Comparison of ENCODE assay signal across 13 cellular contexts in the genomic region with DNA sequence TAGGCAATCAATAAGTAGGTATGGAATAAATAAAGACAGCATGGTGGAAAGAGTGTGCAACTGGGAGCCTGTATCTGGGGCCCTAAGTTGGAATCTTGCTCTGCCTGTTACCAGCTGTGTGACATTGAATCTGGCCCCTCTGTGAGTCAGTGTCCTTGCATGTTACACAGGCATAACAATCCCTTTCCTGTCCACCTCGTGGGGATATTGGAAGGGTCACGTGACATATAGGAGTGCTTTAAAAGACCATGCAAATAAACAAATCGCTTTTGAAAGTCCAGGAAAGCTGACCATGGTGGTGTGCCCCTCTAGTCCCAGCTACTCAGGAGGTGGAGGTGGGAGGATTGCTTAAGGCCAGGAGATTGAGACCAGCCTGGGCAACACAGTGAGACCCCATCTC. TPM values are rescaled to one million over a fixed set of nuclear protein-coding genes. Genes with fewer than 3 reads are reported as not detected.
A peak's percentile ranks its signal among the peaks of the same experiment; 100 is the strongest.
DNase-seq lines count a peak whose midpoint lies in the region; ATAC-seq, FAIRE-seq and TF ChIP-seq lines count a peak whose summit lies in the region.
"Had no signal": no experiment of that assay in that cellular context is flagged by ENCODE, and none has a peak within 500 bp of the region (broad histone marks: within the 10 kb centered on the region; RNA-seq: fewer than 3 reads in every experiment).

No MANE protein-coding gene starts in this region.

- CTCF ChIA-PET in A549 (lab: Yijun Ruan, JAX) (interaction anchor here (1.1 kb wide), 1 partner anchor 9 kb away, joined by 6 read pairs; no protein-coding TSS in a partner anchor), GM12878 (lab: Yijun Ruan, JAX) (interaction anchor here (3.5 kb wide), 1 partner anchor 179 kb away, joined by 17 read pairs; no protein-coding TSS in a partner anchor)

- TF ChIP-seq EP300 in A549 (IDR thresholded peaks at IDR 0.05) (no peak), Ishikawa (IDR thresholded peaks at IDR 0.05; ENCODE audit: borderline replicate concordance) (no peak), GM12878 (IDR thresholded peaks at IDR 0.05; ENCODE audit: borderline replicate concordance in 1 of 2, control insufficient read depth in 1 of 2, low read depth in 2 of 2, low read length in 2 of 2) (no peak)

- H3K4me2 ChIP-seq in A549 (no peak overlapping the region), GM12878 (ENCODE audit: control insufficient read depth, insufficient read depth) (no peak overlapping the region), mesenchymal stem cell (ENCODE audit: low read length, poor library complexity, severe bottlenecking) (no peak overlapping the region)

- in situ Hi-C loops in GM12878 (cut with MboI) = no loop called here

- H3K36me3 ChIP-seq in GM12878 (ENCODE audit: control insufficient read depth in 2 of 2, insufficient read depth in 2 of 2, low read length in 1 of 2) (no peaks in the 10 kb centered on the region), mesenchymal stem cell (ENCODE audit: control insufficient read depth in 1 of 2, insufficient read depth in 2 of 2, low read depth in 1 of 2, low read length in 2 of 2) (no peaks in the 10 kb centered on the region)

- H2AFZ ChIP-seq in GM12878 (ENCODE audit: control insufficient read depth, low read depth, low read length) (no peak overlapping the region), mesenchymal stem cell (ENCODE audit: low read depth, low read length) (no peak overlapping the region)
- H2AFZ ChIP-seq: GM23248 had no signal

- no TSS peak for BruUV-seq in GM12878 (replicated peaks; lab: Mats Ljungman, UMichigan)

- SMC1A ChIA-PET in GM12878 (lab: Charles Lee; ENCODE audit: uncharacterized antibody, unreplicated experiment) = no interaction called here

- WGBS in A549 (ENCODE audit: missing lambda C conversion rate) = 4% methylated on average over 3 of the region's 3 CpGs
- WGBS in GM12878 (ENCODE audit: insufficient coverage, insufficient replicate concordance, low lambda C conversion rate, missing lambda C conversion rate) = 0% methylated on average over 3 of the region's 3 CpGs
- 14% methylated on average over 3 of the region's 3 CpGs for WGBS in mesenchymal stem cell

- H3K4me1 ChIP-seq in A549 = no peaks in the 10 kb centered on the region
- no peaks in the 10 kb centered on the region for H3K4me1 ChIP-seq in GM12878 (ENCODE audit: control insufficient read depth, insufficient read depth, low read length)
- H3K4me1 ChIP-seq in mesenchymal stem cell (ENCODE audit: control insufficient read depth, insufficient read depth, low read depth, low read length) = peaks cover 6% of the 10 kb centered on the region
- H3K4me1 ChIP-seq: Caco-2 had no signal

- no peak overlapping the region for H4K8ac ChIP-seq in mesenchymal stem cell (ENCODE audit: low read length)

- H3K9me3 ChIP-seq in A549 = peaks cover 4% of the 10 kb centered on the region
- no peaks in the 10 kb centered on the region for H3K9me3 ChIP-seq in GM12878 (replicated peaks; ENCODE audit: control insufficient read depth, insufficient read depth, low read length)
- H3K9me3 ChIP-seq in mesenchymal stem cell (ENCODE audit: control insufficient read depth, low read length) = no peaks in the 10 kb centered on the region
- H3K9me3 ChIP-seq: Caco-2 had no signal

- H3K27me3 ChIP-seq in GM12878 (replicated peaks in 1 of 2; ENCODE audit: control insufficient read depth in 2 of 2, insufficient read depth in 2 of 2, low read length in 1 of 2) = peaks cover 3 to 6% of the 10 kb centered on the region in 2 experiments; a peak in 3 of 4 replicates
- H3K27me3 ChIP-seq in mesenchymal stem cell (ENCODE audit: control insufficient read depth in 1 of 2, insufficient read depth in 1 of 2, low read length in 2 of 2) = peaks cover 14 to 67% of the 10 kb centered on the region in 2 experiments

- H3K4me3 ChIP-seq in A549 = no peak overlapping the region
- no peak overlapping the region for H3K4me3 ChIP-seq in GM12878
- no peak overlapping the region for H3K4me3 ChIP-seq in mesenchymal stem cell (ENCODE audit: insufficient read depth in 1 of 2, low read depth in 1 of 2, low read length in 2 of 2)
- H3K4me3 ChIP-seq: GM23248 had no signal

- H3K23ac ChIP-seq in mesenchymal stem cell (ENCODE audit: low read length in 2 of 2) = no peak overlapping the region

- H3K79me1 ChIP-seq in mesenchymal stem cell (replicated peaks; ENCODE audit: low read length, poor library complexity, severe bottlenecking) = no peaks in the 10 kb centered on the region

- no peak for FAIRE-seq in A549 (lab: Jason Lieb, UNC)
- no peak for FAIRE-seq in GM12878 (lab: Jason Lieb, UNC)
- no peak for FAIRE-seq in HTR-8/SVneo (lab: Jason Lieb, UNC)
- FAIRE-seq: GM18507, H54 had no signal

- TF ChIP-seq RAD21 in A549 (conservative IDR thresholded peaks at IDR 0.05 in 1 of 2, IDR thresholded peaks at IDR 0.05 in 1 of 2) = no peak
- TF ChIP-seq RAD21 in Ishikawa (IDR thresholded peaks at IDR 0.05; ENCODE audit: low read depth) = no peak
- no peak for TF ChIP-seq RAD21 in GM12878 (IDR thresholded peaks at IDR 0.05; ENCODE audit: insufficient read depth, low read depth, low read length)

- intact Hi-C loops in GM12878 (cut with micrococcal nuclease; ENCODE audit: unreplicated experiment) = no loop called here

- no peak overlapping the region for H2AK5ac ChIP-seq in mesenchymal stem cell (ENCODE audit: low read length, severe bottlenecking)

- H3K14ac ChIP-seq in mesenchymal stem cell (ENCODE audit: low read length in 2 of 2) = no peak overlapping the region

- TF ChIP-seq CTCF in A549 (IDR thresholded peaks at IDR 0.05) = no peak
- no peak for TF ChIP-seq CTCF in GM12878 (IDR thresholded peaks at IDR 0.05 in 2 of 3, conservative IDR thresholded peaks at IDR 0.05 in 1 of 3; ENCODE audit: control insufficient read depth in 2 of 3, extremely low read depth in 1 of 3, insufficient read depth in 1 of 3, low read depth in 3 of 3, low read length in 3 of 3)

- ATAC-seq in A549 = no peak
- no peak for ATAC-seq in GM12878
- ATAC-seq: CD8-positive, alpha-beta T cell; HCT116 had no signal

- H3K18ac ChIP-seq in mesenchymal stem cell (ENCODE audit: low read depth in 1 of 2, low read length in 2 of 2) = no peak overlapping the region

- no peak overlapping the region for H4K91ac ChIP-seq in mesenchymal stem cell (ENCODE audit: low read length)

- DNase-seq in A549 (ENCODE audit: low read depth in 1 of 2, low spot score in 1 of 2) (no peak), GM12878 (ENCODE audit: low read depth, low spot score) (no peak), mesenchymal stem cell (peak; percentile 15), HTR-8/SVneo (ENCODE audit: insufficient read length, low spot score) (no peak), SIG-M5 (lab: John Stamatoyannopoulos, UW) (no peak)
- DNase-seq: Caco-2; CD8-positive, alpha-beta T cell had no signal

- H2BK120ac ChIP-seq in mesenchymal stem cell (ENCODE audit: low read depth, low read length) = no peak overlapping the region

- no peak overlapping the region for H2BK5ac ChIP-seq in mesenchymal stem cell (ENCODE audit: low read depth, low read length, poor library complexity, severe bottlenecking)

- H3K4ac ChIP-seq in mesenchymal stem cell (ENCODE audit: low read depth in 1 of 2, low read length in 2 of 2) = no peak overlapping the region

- H3K27ac ChIP-seq in A549 (no peak overlapping the region), GM12878 (ENCODE audit: control insufficient read depth, insufficient read depth) (no peak overlapping the region), mesenchymal stem cell (ENCODE audit: low read length, poor library complexity, severe bottlenecking) (no peak overlapping the region)
- H3K27ac ChIP-seq: GM23248, HL-60 had no signal

- H2BK12ac ChIP-seq in mesenchymal stem cell (ENCODE audit: low read length in 2 of 2) = no peak overlapping the region

- TF ChIP-seq POLR2A in A549 (IDR thresholded peaks at IDR 0.05; ENCODE audit: low read length) (no peak), GM12878 (IDR thresholded peaks at IDR 0.05; ENCODE audit: low read depth, low read length) (no peak)

- no peak overlapping the region for H3K9ac ChIP-seq in GM12878 (ENCODE audit: control insufficient read depth, insufficient read depth, low read length)
- no peak overlapping the region for H3K9ac ChIP-seq in mesenchymal stem cell (ENCODE audit: low read length)
- H3K9ac ChIP-seq: GM23248 had no signal

- no peaks in the 10 kb centered on the region for H4K20me1 ChIP-seq in GM12878 (ENCODE audit: control insufficient read depth, insufficient read depth)

- RAD21 ChIA-PET in GM12878 (lab: Charles Lee; ENCODE audit: unreplicated experiment) = interaction anchor here (0.6 kb wide), 1 partner anchor 150 kb away, joined by 3 read pairs; no protein-coding TSS in a partner anchor

- H2BK15ac ChIP-seq in mesenchymal stem cell (ENCODE audit: low read depth, poor library complexity, severe bottlenecking) = no peak overlapping the region

- H3K79me2 ChIP-seq in GM12878 (ENCODE audit: control insufficient read depth, insufficient read depth, low read length) = no peaks in the 10 kb centered on the region

- POLR2A ChIA-PET in A549 (lab: Yijun Ruan, JAX) = no interaction called here
- POLR2A ChIA-PET in GM12878 (lab: Charles Lee) = no interaction called here

TF ChIP-seq in GM12878, 131 proteins besides CTCF, POLR2A, EP300 and RAD21 (continues in another document):
- no peak for TF ChIP-seq IKZF1 (conservative IDR thresholded peaks at IDR 0.05)

RNA-seq across cellular contexts. Expression of a gene that starts 51.1 kb away (rescaled TPM):
- polyA plus RNA-seq in A549 (2011; rRNA removed) = 20.3 and 34.2 TPM in 2 replicates
- 12.1 and 17.6 TPM in 2 replicates for polyA plus RNA-seq in A549 (2012; cell fraction: cytosol; rRNA removed)
- polyA plus RNA-seq in A549 (2012; cell fraction: nucleus; rRNA removed) = 6.6 and 11.5 TPM in 2 replicates
- 32.2 to 36.8 TPM (median 33.7 TPM) in 3 replicates for polyA plus RNA-seq in A549 (2017; fragmentation: RNase III; extraction: RNeasy Plus Mini Kit Qiagen cat#74134 plus additional on column Dnase treatment)
- 15.4 and 17.5 TPM in 2 replicates for polyA minus RNA-seq in A549 (2011; rRNA and poly(A)+ RNA removed)
- 93.6 and 94.9 TPM in 2 replicates for total RNA-seq in GM12878 (2013; cell fraction: nucleolus; rRNA removed)
- 51.8 and 59.9 TPM in 2 replicates for total RNA-seq in GM12878 (2014; rRNA removed)
- 94.1 and 102 TPM in 2 replicates for total RNA-seq in GM12878 (2014; rRNA removed; fragmentation: Illumina TruSeq; extraction: Trizol)
- total RNA-seq in GM12878 (2021) = 58.0 and 63.0 TPM in 2 replicates
- polyA plus RNA-seq in GM12878 (2011; ENCODE audit: low read depth) = 36.7 TPM
- 50.9 and 77.0 TPM in 2 replicates for polyA plus RNA-seq in GM12878 (2011; rRNA removed)
- polyA plus RNA-seq in GM12878 (2011; cell fraction: cytosol; rRNA removed) = 14.5 and 17.2 TPM in 2 replicates
- 25.5 and 31.0 TPM in 2 replicates for polyA plus RNA-seq in GM12878 (2011; cell fraction: nucleus; rRNA removed)
- 26.3 and 33.3 TPM in 2 replicates for polyA plus RNA-seq in GM12878 (2012)
- polyA plus RNA-seq in GM12878 (2014; fragmentation: Illumina TruSeq; extraction: Trizol) = 75.4 and 96.3 TPM in 2 replicates
- polyA plus RNA-seq in GM12878 (2014; fragmentation: Nextera tagmentation; extraction: Ambion mirVana) = 100 to 1,000 TPM; 127 to 137 TPM
- polyA plus RNA-seq in GM12878 (2014; rRNA removed) = 45.4 and 58.3 TPM in 2 replicates
- 100 to 1,000 TPM; 101 to 115 TPM for polyA plus RNA-seq in GM12878 (2016; fragmentation: Nextera tagmentation; extraction: Ambion mirVana)
- polyA minus RNA-seq in GM12878 (2011; rRNA and poly(A)+ RNA removed) = 28.2 and 51.3 TPM in 2 replicates
- 20.7 and 21.9 TPM in 2 replicates for polyA minus RNA-seq in GM12878 (2011; cell fraction: cytosol; rRNA and poly(A)+ RNA removed)
- polyA minus RNA-seq in GM12878 (2011; cell fraction: nucleus; rRNA and poly(A)+ RNA removed) = 24.8 and 35.8 TPM in 2 replicates
- 7.0 TPM for polyA plus RNA-seq in mesenchymal stem cell (2013, experiment 1 of 2)
- polyA plus RNA-seq in mesenchymal stem cell (2013, experiment 2 of 2) = 6.9 TPM
